ENCODE assay signal across 8 cellular contexts in genomic region chr6:166757226-166758135, GRCh38.
DNase-seq lines count a peak whose midpoint lies in the region; ATAC-seq and TF ChIP-seq lines count a peak whose summit lies in the region.

No MANE protein-coding gene starts in this region.

- H3K27me3 ChIP-seq in psoas muscle (ENCODE audit: insufficient read depth in 3 of 3, low read length in 2 of 3): peaks cover 0 to 15% (median 4%) of the 10 kb centered on the region in 3 donors
- no peaks in the 10 kb centered on the region for H3K27me3 ChIP-seq in effector memory CD4-positive, alpha-beta T cell (replicated peaks; ENCODE audit: control insufficient read depth, insufficient read depth, low read length, poor library complexity, severe bottlenecking)

- no peaks in the 10 kb centered on the region for H3K9me3 ChIP-seq in psoas muscle
- H3K9me3 ChIP-seq in effector memory CD4-positive, alpha-beta T cell (ENCODE audit: control insufficient read depth, low read length): no peaks in the 10 kb centered on the region

- intact Hi-C loops in activated CD4-positive, alpha-beta T cell treated with anti-CD3 and anti-CD28 coated beads, Interleukin-2, amount 10 ng/mL, durations not matched to agents 24 days and 14 days (cut with micrococcal nuclease): no loop called here
- intact Hi-C loops in psoas muscle (cut with DNase I): no loop called here

- DNase-seq in activated CD4-positive, alpha-beta T cell treated with anti-CD3 and anti-CD28 coated beads, Interleukin-2, amount 10 ng/mL, durations not matched to agents 24 days and 14 days: no peak
- DNase-seq in activated CD4-positive, alpha-beta T cell treated with anti-CD3 and anti-CD28 coated beads for 4 hours: no peak
- DNase-seq in SW480 (ENCODE audit: low spot score) (peak; percentile 4), glutamatergic neuron (no peak), psoas muscle (no peak), hippocampal formation (lab: John Stamatoyannopoulos, UW) (no peak)
- no peak for DNase-seq in effector memory CD4-positive, alpha-beta T cell

- peak overlapping the region; percentile 43 for H3K4me3 Mint-ChIP-seq in activated CD4-positive, alpha-beta T cell treated with anti-CD3 and anti-CD28 coated beads, Interleukin-2, amount 10 ng/mL, durations not matched to agents 24 days and 14 days
- peak overlapping the region; percentile 65 for H3K4me3 Mint-ChIP-seq in glutamatergic neuron (ENCODE audit: unreplicated experiment)
- H3K4me3 Mint-ChIP-seq in stimulated activated memory B cell treated with anti-CD40 and anti-IgM and Interleukin-4, amounts not matched to agents 10 μg/mL and 1 μg/mL and 100 μg/mL, for 72 hours: no peak overlapping the region

- WGBS in psoas muscle, 3 donors: 12 to 23% (median 18%) methylated on average over 25 of the region's 25 CpGs

- H3K4me1 Mint-ChIP-seq in activated CD4-positive, alpha-beta T cell treated with anti-CD3 and anti-CD28 coated beads, Interleukin-2, amount 10 ng/mL, durations not matched to agents 24 days and 14 days: peaks cover 20% of the 10 kb centered on the region
- peaks cover 24% of the 10 kb centered on the region for H3K4me1 Mint-ChIP-seq in glutamatergic neuron (ENCODE audit: low read depth, unreplicated experiment)
- H3K4me1 Mint-ChIP-seq in stimulated activated memory B cell treated with anti-CD40 and anti-IgM and Interleukin-4, amounts not matched to agents 10 μg/mL and 1 μg/mL and 100 μg/mL, for 72 hours: peaks cover 13% of the 10 kb centered on the region

- H3K4me3 ChIP-seq in psoas muscle: no peak overlapping the region
- no peak overlapping the region for H3K4me3 ChIP-seq in effector memory CD4-positive, alpha-beta T cell (ENCODE audit: insufficient read depth, low read depth, low read length, poor library complexity, severe bottlenecking)

- peak; percentile 16 for ATAC-seq in stimulated activated memory B cell treated with anti-CD40 and anti-IgM and Interleukin-4, amounts not matched to agents 10 μg/mL and 1 μg/mL and 100 μg/mL, for 72 hours
- no peak for ATAC-seq in psoas muscle

- no peaks in the 10 kb centered on the region for H3K9me3 Mint-ChIP-seq in activated CD4-positive, alpha-beta T cell treated with anti-CD3 and anti-CD28 coated beads, Interleukin-2, amount 10 ng/mL, durations not matched to agents 24 days and 14 days
- no peaks in the 10 kb centered on the region for H3K9me3 Mint-ChIP-seq in glutamatergic neuron (ENCODE audit: unreplicated experiment)
- no peaks in the 10 kb centered on the region for H3K9me3 Mint-ChIP-seq in stimulated activated memory B cell treated with anti-CD40 and anti-IgM and Interleukin-4, amounts not matched to agents 10 μg/mL and 1 μg/mL and 100 μg/mL, for 72 hours

- H3K4me1 ChIP-seq in psoas muscle: no peaks in the 10 kb centered on the region
- H3K4me1 ChIP-seq in effector memory CD4-positive, alpha-beta T cell (ENCODE audit: control insufficient read depth, insufficient read depth, low read length, poor library complexity, severe bottlenecking): peaks cover 13% of the 10 kb centered on the region

- no peak overlapping the region for H3K27ac Mint-ChIP-seq in activated CD4-positive, alpha-beta T cell treated with anti-CD3 and anti-CD28 coated beads, Interleukin-2, amount 10 ng/mL, durations not matched to agents 24 days and 14 days
- peak overlapping the region; percentile 82 for H3K27ac Mint-ChIP-seq in glutamatergic neuron (ENCODE audit: unreplicated experiment)
- H3K27ac Mint-ChIP-seq in stimulated activated memory B cell treated with anti-CD40 and anti-IgM and Interleukin-4, amounts not matched to agents 10 μg/mL and 1 μg/mL and 100 μg/mL, for 72 hours: no peak overlapping the region

- no peaks in the 10 kb centered on the region for H3K36me3 ChIP-seq in psoas muscle (ENCODE audit: insufficient read depth in 1 of 2, low read depth in 1 of 2)
- H3K36me3 ChIP-seq in effector memory CD4-positive, alpha-beta T cell (ENCODE audit: control insufficient read depth, insufficient read depth, low read length): no peaks in the 10 kb centered on the region

- no peak for TF ChIP-seq CTCF in glutamatergic neuron (IDR thresholded peaks at IDR 0.05; ENCODE audit: partially characterized antibody, unreplicated experiment)
- TF ChIP-seq CTCF in psoas muscle (IDR thresholded peaks at IDR 0.05): no peak

- H3K27ac ChIP-seq in psoas muscle: no peak overlapping the region
- H3K27ac ChIP-seq in effector memory CD4-positive, alpha-beta T cell (ENCODE audit: insufficient read depth, low read length, poor library complexity, severe bottlenecking): no peak overlapping the region

- peaks cover 35% of the 10 kb centered on the region for H3K27me3 Mint-ChIP-seq in activated CD4-positive, alpha-beta T cell treated with anti-CD3 and anti-CD28 coated beads, Interleukin-2, amount 10 ng/mL, durations not matched to agents 24 days and 14 days
- H3K27me3 Mint-ChIP-seq in glutamatergic neuron (ENCODE audit: unreplicated experiment): peaks cover 3% of the 10 kb centered on the region
- peaks cover 40% of the 10 kb centered on the region for H3K27me3 Mint-ChIP-seq in stimulated activated memory B cell treated with anti-CD40 and anti-IgM and Interleukin-4, amounts not matched to agents 10 μg/mL and 1 μg/mL and 100 μg/mL, for 72 hours

- H3K36me3 Mint-ChIP-seq in activated CD4-positive, alpha-beta T cell treated with anti-CD3 and anti-CD28 coated beads, Interleukin-2, amount 10 ng/mL, durations not matched to agents 24 days and 14 days (ENCODE audit: low read depth): peaks cover 3% of the 10 kb centered on the region
- no peaks in the 10 kb centered on the region for H3K36me3 Mint-ChIP-seq in glutamatergic neuron (ENCODE audit: unreplicated experiment)
- H3K36me3 Mint-ChIP-seq in stimulated activated memory B cell treated with anti-CD40 and anti-IgM and Interleukin-4, amounts not matched to agents 10 μg/mL and 1 μg/mL and 100 μg/mL, for 72 hours: no peaks in the 10 kb centered on the region
